13 cellular contexts compared by ENCODE assay signal in the genomic region with DNA sequence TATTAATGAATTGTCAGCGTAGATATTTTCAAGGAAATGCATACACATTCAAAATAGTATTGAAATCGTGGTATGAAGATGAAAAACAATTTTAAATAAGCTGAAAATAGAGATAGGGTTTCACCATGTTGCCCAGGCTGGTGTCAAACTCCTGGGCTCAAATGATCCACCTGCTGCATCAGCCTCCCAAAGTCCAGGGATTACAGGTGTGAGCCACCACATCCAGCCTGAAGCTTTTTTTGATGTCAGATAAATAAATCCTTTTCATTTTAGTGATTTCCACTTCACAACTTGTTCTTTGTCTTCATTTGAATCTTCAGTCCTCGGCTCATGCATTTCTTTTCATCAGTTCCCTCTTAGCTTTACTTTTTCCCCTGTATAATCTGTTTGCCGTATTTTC. TPM values are rescaled to one million over a fixed set of nuclear protein-coding genes. Genes with fewer than 3 reads are reported as not detected.
DNase-seq lines count a peak whose midpoint lies in the region; ATAC-seq and TF ChIP-seq lines count a peak whose summit lies in the region.
"Had no signal": no experiment of that assay in that cellular context is flagged by ENCODE, and none has a peak within 500 bp of the region (broad histone marks: within the 10 kb centered on the region; RNA-seq: fewer than 3 reads in every experiment).

No MANE protein-coding gene starts in this region.

- intact Hi-C loops in A673 (cut with micrococcal nuclease; ENCODE audit: unreplicated experiment) = no loop called here

- H3K4me1 ChIP-seq in A673 (ENCODE audit: insufficient read depth, low read length, poor library complexity, severe bottlenecking) (no peaks in the 10 kb centered on the region), GM23338 (ENCODE audit: insufficient read depth) (peaks cover 44% of the 10 kb centered on the region)
- H3K4me1 ChIP-seq: BE2C had no signal

- peak overlapping the region; percentile 82 for H3K4me2 ChIP-seq in GM23338

- DNase-seq in A673 (ENCODE audit: low spot score) (no peak), GM23338 (ENCODE audit: low spot score) (no peak), naive B cell (no peak), DMS 273 (lab: John Stamatoyannopoulos, UW; ENCODE audit: unreplicated experiment) (no peak), AG08396 (ENCODE audit: low spot score) (no peak)
- DNase-seq in activated naive CD8-positive, alpha-beta T cell treated with anti-CD3 and anti-CD28 coated beads for 36 hours = no peak
- DNase-seq: activated CD4-positive, alpha-beta memory T cell treated with anti-CD3 and anti-CD28 coated beads for 36 hours; BE2C; NCI-H1105; stimulated activated naive CD4-positive, alpha-beta T cell had no signal

- no peaks in the 10 kb centered on the region for H3K36me3 ChIP-seq in A673 (ENCODE audit: insufficient read depth, low read length, poor library complexity, severe bottlenecking)
- no peaks in the 10 kb centered on the region for H3K36me3 ChIP-seq in GM23338 (ENCODE audit: insufficient read depth)
- H3K36me3 ChIP-seq: BE2C had no signal

- H3K9me3 Mint-ChIP-seq in GM23338 = no peaks in the 10 kb centered on the region
- H3K9me3 Mint-ChIP-seq in activated naive CD8-positive, alpha-beta T cell treated with anti-CD3 and anti-CD28 coated beads for 36 hours = no peaks in the 10 kb centered on the region
- no peaks in the 10 kb centered on the region for H3K9me3 Mint-ChIP-seq in naive B cell
- H3K9me3 Mint-ChIP-seq: activated CD4-positive, alpha-beta memory T cell treated with anti-CD3 and anti-CD28 coated beads for 36 hours had no signal

- TSS peak; percentile 0 for BruUV-seq in A673 (replicated peaks; lab: Mats Ljungman, UMichigan)

- TF ChIP-seq CTCF in A673 (conservative IDR thresholded peaks at IDR 0.05; ENCODE audit: low read depth, low read length) = no peak
- TF ChIP-seq CTCF in GM23338 (conservative IDR thresholded peaks at IDR 0.05; ENCODE audit: low read depth in 2 of 2) = no peak

- no peaks in the 10 kb centered on the region for H3K9me3 ChIP-seq in A673 (ENCODE audit: low read depth, low read length, poor library complexity, severe bottlenecking)
- H3K9me3 ChIP-seq: BE2C, SJSA1 had no signal

- POLR2A ChIA-PET in A673 (lab: Charles Lee; ENCODE audit: low non-redundant PET) = interaction anchor here (0.6 kb wide), 1 partner anchor 181 kb away, joined by 3 read pairs; no protein-coding TSS in a partner anchor

- H3K4me1 Mint-ChIP-seq in GM23338 (peaks cover 26% of the 10 kb centered on the region), naive B cell (peaks cover 39 to 70% (median 49%) of the 10 kb centered on the region in 3 donors)
- H3K4me1 Mint-ChIP-seq in activated naive CD8-positive, alpha-beta T cell treated with anti-CD3 and anti-CD28 coated beads for 36 hours = peaks cover 43% of the 10 kb centered on the region

- peaks cover 44% of the 10 kb centered on the region for H4K20me1 ChIP-seq in GM23338 (replicated peaks; ENCODE audit: insufficient read depth)

- no peaks in the 10 kb centered on the region; the same call in 1 of the 2 replicates for H3F3A ChIP-seq in GM23338 (replicated peaks; ENCODE audit: low read depth)

- H3K27ac ChIP-seq in A673 (ENCODE audit: low read depth, low read length, poor library complexity, severe bottlenecking) = no peak overlapping the region
- no peak overlapping the region for H3K27ac ChIP-seq in GM23338 (ENCODE audit: low read depth)
- H3K27ac ChIP-seq: SJSA1 had no signal

- H3K27me3 Mint-ChIP-seq in GM23338 (ENCODE audit: insufficient read depth, low read depth, poor library complexity) (peaks cover 3% of the 10 kb centered on the region), naive B cell (no peaks in the 10 kb centered on the region)
- no peaks in the 10 kb centered on the region for H3K27me3 Mint-ChIP-seq in activated naive CD8-positive, alpha-beta T cell treated with anti-CD3 and anti-CD28 coated beads for 36 hours
- H3K27me3 Mint-ChIP-seq: activated CD4-positive, alpha-beta memory T cell treated with anti-CD3 and anti-CD28 coated beads for 36 hours had no signal

- H3K79me2 ChIP-seq in GM23338 (replicated peaks; ENCODE audit: insufficient read depth) = peaks cover 82% of the 10 kb centered on the region

- H3K27ac Mint-ChIP-seq in GM23338 = no peak overlapping the region
- H3K27ac Mint-ChIP-seq in activated naive CD8-positive, alpha-beta T cell treated with anti-CD3 and anti-CD28 coated beads for 36 hours = no peak overlapping the region
- peak overlapping the region in 3 of 6 donors; percentile 11 to 60 (median 14) for H3K27ac Mint-ChIP-seq in naive B cell
- H3K27ac Mint-ChIP-seq: activated CD4-positive, alpha-beta memory T cell treated with anti-CD3 and anti-CD28 coated beads for 36 hours had no signal

- CTCF ChIA-PET in A673 (lab: Charles Lee) = no interaction called here

- H3K4me3 Mint-ChIP-seq in GM23338 (no peak overlapping the region), naive B cell (peak overlapping the region; percentile 23 to 92 (median 62))
- peak overlapping the region; percentile 16 for H3K4me3 Mint-ChIP-seq in activated naive CD8-positive, alpha-beta T cell treated with anti-CD3 and anti-CD28 coated beads for 36 hours
- H3K4me3 Mint-ChIP-seq: activated CD4-positive, alpha-beta memory T cell treated with anti-CD3 and anti-CD28 coated beads for 36 hours had no signal

- no peak overlapping the region for H3K4me3 ChIP-seq in A673 (ENCODE audit: low read depth, low read length, poor library complexity, severe bottlenecking)
- peak overlapping the region; percentile 22; the same call in 1 of the 2 replicates for H3K4me3 ChIP-seq in GM23338
- H3K4me3 ChIP-seq: SJSA1 had no signal

- H3K27me3 ChIP-seq in A673 (replicated peaks; ENCODE audit: insufficient read depth, low read depth, low read length, poor library complexity) = no peaks in the 10 kb centered on the region
- no peaks in the 10 kb centered on the region for H3K27me3 ChIP-seq in GM23338 (ENCODE audit: insufficient read depth)
- H3K27me3 ChIP-seq: BE2C, SJSA1 had no signal

- peaks cover 12% of the 10 kb centered on the region; the same call in 2 of the 3 replicates for H3K36me3 Mint-ChIP-seq in GM23338 (ENCODE audit: low read depth)
- peaks cover 16% of the 10 kb centered on the region for H3K36me3 Mint-ChIP-seq in activated naive CD8-positive, alpha-beta T cell treated with anti-CD3 and anti-CD28 coated beads for 36 hours
- peaks cover 7 to 15% of the 10 kb centered on the region in 2 donors for H3K36me3 Mint-ChIP-seq in naive B cell

- ATAC-seq in GM23338 (no peak), naive B cell (ENCODE audit: low read depth in 2 of 2) (no peak), HG02759 (IDR thresholded peaks at IDR 0.05; ENCODE audit: unreplicated experiment) (no peak), GM19397 (IDR thresholded peaks at IDR 0.05; ENCODE audit: unreplicated experiment) (no peak)

- H2AFZ ChIP-seq in GM23338 = no peak overlapping the region

- no peaks in the 10 kb centered on the region for H3K9me2 ChIP-seq in GM23338 (ENCODE audit: insufficient read depth)

TF ChIP-seq in GM23338, 12 proteins besides CTCF, POLR2A, EP300 and RAD21 (continues in another document):
- TF ChIP-seq STAT1 (IDR thresholded peaks at IDR 0.05; ENCODE audit: unreplicated experiment) (no peak), EZH2phosphoT487 (IDR thresholded peaks at IDR 0.05; ENCODE audit: unreplicated experiment) (no peak)
- TF ChIP-seq, protein P1, sequence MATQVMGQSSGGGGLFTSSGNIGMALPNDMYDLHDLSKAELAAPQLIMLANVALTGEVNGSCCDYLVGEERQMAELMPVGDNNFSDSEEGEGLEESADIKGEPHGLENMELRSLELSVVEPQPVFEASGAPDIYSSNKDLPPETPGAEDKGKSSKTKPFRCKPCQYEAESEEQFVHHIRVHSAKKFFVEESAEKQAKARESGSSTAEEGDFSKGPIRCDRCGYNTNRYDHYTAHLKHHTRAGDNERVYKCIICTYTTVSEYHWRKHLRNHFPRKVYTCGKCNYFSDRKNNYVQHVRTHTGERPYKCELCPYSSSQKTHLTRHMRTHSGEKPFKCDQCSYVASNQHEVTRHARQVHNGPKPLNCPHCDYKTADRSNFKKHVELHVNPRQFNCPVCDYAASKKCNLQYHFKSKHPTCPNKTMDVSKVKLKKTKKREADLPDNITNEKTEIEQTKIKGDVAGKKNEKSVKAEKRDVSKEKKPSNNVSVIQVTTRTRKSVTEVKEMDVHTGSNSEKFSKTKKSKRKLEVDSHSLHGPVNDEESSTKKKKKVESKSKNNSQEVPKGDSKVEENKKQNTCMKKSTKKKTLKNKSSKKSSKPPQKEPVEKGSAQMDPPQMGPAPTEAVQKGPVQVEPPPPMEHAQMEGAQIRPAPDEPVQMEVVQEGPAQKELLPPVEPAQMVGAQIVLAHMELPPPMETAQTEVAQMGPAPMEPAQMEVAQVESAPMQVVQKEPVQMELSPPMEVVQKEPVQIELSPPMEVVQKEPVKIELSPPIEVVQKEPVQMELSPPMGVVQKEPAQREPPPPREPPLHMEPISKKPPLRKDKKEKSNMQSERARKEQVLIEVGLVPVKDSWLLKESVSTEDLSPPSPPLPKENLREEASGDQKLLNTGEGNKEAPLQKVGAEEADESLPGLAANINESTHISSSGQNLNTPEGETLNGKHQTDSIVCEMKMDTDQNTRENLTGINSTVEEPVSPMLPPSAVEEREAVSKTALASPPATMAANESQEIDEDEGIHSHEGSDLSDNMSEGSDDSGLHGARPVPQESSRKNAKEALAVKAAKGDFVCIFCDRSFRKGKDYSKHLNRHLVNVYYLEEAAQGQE (IDR thresholded peaks at IDR 0.05; ENCODE audit: unreplicated experiment) = no peak

RNA-seq across cellular contexts. Expression of a gene that starts 4.6 kb away (rescaled TPM):
- 54.2 and 56.6 TPM in 2 replicates for total RNA-seq in A673 (2021)
- total RNA-seq in GM23338 (2014; rRNA removed; shearing (Covaris generic)) = 80.2 and 88.4 TPM in 2 replicates
- 38.1 and 39.4 TPM in 2 replicates for polyA plus RNA-seq in GM23338 (2016; fragmentation: Nextera tagmentation; extraction: Ambion mirVana)
- 10 to 100 TPM; 31.0 to 31.1 TPM for total RNA-seq in activated naive CD8-positive, alpha-beta T cell treated with anti-CD3 and anti-CD28 coated beads for 36 hours
- 100 to 1,000 TPM in 1 of 6 donors, 10 to 100 TPM in 5; 21.1 to 148 (median 56.2) TPM for polyA plus RNA-seq in naive B cell (ENCODE audit: low read depth in 6 of 6)
